Comparison of ENCODE assay signal across 9 cellular contexts in the genomic region with DNA sequence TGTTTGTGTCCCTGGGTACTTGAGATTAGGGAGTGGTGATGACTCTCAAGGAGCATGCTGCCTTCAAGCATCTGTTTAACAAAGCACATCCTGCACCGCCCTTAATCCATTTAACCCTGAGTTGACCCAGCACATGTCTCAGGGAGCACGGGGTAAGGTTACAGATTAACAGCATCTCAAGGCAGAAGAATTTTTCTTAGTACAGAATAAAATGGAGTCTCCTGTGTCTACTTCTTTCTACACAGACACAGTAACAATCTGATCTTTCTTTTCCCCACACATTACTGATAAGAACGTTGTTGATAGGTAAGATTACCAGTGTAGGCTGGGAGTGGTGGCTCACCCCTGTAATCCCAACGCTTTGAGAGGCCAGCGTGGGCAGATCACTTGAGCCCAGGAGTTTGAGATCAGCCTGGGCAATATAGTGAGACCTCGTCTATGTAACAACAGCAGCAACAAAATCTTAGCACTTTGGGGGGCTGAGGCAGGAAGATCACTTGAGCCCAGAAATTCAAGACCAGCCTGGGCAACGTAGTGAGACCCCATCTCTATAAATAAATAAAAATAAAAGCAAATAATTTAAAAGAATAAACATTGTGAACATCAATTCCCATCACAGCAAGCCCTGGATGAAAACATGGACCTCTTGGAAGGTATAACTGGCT. TPM values are rescaled to one million over a fixed set of nuclear protein-coding genes. Genes with fewer than 3 reads are reported as not detected.
A peak's percentile ranks its signal among the peaks of the same experiment; 100 is the strongest.
DNase-seq lines count a peak whose midpoint lies in the region; ATAC-seq, FAIRE-seq and TF ChIP-seq lines count a peak whose summit lies in the region.
"Not testable (repeated sequence)": the region's sequence is repeated elsewhere in the genome, so short reads cannot be mapped to it uniquely, and the experiment has no call there.
"Had no signal": no experiment of that assay in that cellular context is flagged by ENCODE, and none has a peak within 500 bp of the region (broad histone marks: within the 10 kb centered on the region; RNA-seq: fewer than 3 reads in every experiment).

No MANE protein-coding gene starts in this region.

- peaks cover 65% of the 10 kb centered on the region for H3K36me3 Mint-ChIP-seq in WTC11
- H3K36me3 Mint-ChIP-seq in neural progenitor cell, result peaks cover 16% of the 10 kb centered on the region

- H3K4me2 ChIP-seq in A549, result peak overlapping the region; percentile 69
- not testable (repeated sequence) for H3K4me2 ChIP-seq in neural progenitor cell

- peak; percentile 92 for FAIRE-seq in A549 (lab: Jason Lieb, UNC)

- POLR2A ChIA-PET in A549 (lab: Yijun Ruan, JAX) (interaction anchor here (0.8 kb wide), 1 partner anchor 227 kb away, joined by 3 read pairs; no protein-coding TSS in a partner anchor), HEK293 (lab: Yijun Ruan, JAX) (interaction anchor here (1.0 kb wide), 1 partner anchor 13 kb away, joined by 4 read pairs; a partner anchor contains a TSS)
- POLR2A ChIA-PET in WTC11 (lab: Charles Lee), result not testable (repeated sequence)

- intact Hi-C loops in esophagus squamous epithelium (cut with DNase I), result not testable (repeated sequence)

- H3K4me3 Mint-ChIP-seq in WTC11, result not testable (repeated sequence)
- peak overlapping the region; percentile 24 for H3K4me3 Mint-ChIP-seq in neural progenitor cell

- not testable (repeated sequence) for H3K27me3 Mint-ChIP-seq in WTC11 (ENCODE audit: low read depth); neural progenitor cell (ENCODE audit: insufficient read depth, low read depth)

- not testable (repeated sequence) for TF ChIP-seq RAD21 in A549 (conservative IDR thresholded peaks at IDR 0.05 in 1 of 2, IDR thresholded peaks at IDR 0.05 in 1 of 2)

- peaks cover 13% of the 10 kb centered on the region for H3F3A ChIP-seq in neural progenitor cell (ENCODE audit: low read depth)

- not testable (repeated sequence) for H2AFZ ChIP-seq in neural progenitor cell (replicated peaks)

- 36% methylated on average over 7 of the region's 7 CpGs for WGBS in A549 (ENCODE audit: missing lambda C conversion rate)
- WGBS in esophagus squamous epithelium, 2 donors, result 61 to 63% methylated on average over 7 of the region's 7 CpGs

- DNase-seq in A549 (ENCODE audit: low read depth in 1 of 2, low spot score in 1 of 2) (peak in 1 of 2 experiments; percentile 93), NCI-H524 (lab: John Stamatoyannopoulos, UW) (peak; percentile 83 to 84), kidney tubule cell (ENCODE audit: low spot score) (peak; percentile 63)
- DNase-seq in RWPE2 (ENCODE audit: low spot score); WTC11 (ENCODE audit: low spot score); esophagus squamous epithelium (lab: John Stamatoyannopoulos, UW); neural progenitor cell (ENCODE audit: low spot score): not testable (repeated sequence)

- TF ChIP-seq EP300 in A549 (IDR thresholded peaks at IDR 0.05), result not testable (repeated sequence)

- H3K9me3 Mint-ChIP-seq in WTC11, neural progenitor cell: not testable (repeated sequence)

- not testable (repeated sequence) for H3K79me2 ChIP-seq in neural progenitor cell (ENCODE audit: low read depth)

- H3K4me1 ChIP-seq in A549 (peaks cover 57% of the 10 kb centered on the region), RWPE2 (ENCODE audit: insufficient read depth, poor library complexity, severe bottlenecking) (peaks cover 30% of the 10 kb centered on the region), esophagus squamous epithelium (peaks cover 12 to 42% (median 22%) of the 10 kb centered on the region in 3 donors)
- not testable (repeated sequence) for H3K4me1 ChIP-seq in HEK293 (ENCODE audit: control insufficient read depth, insufficient read depth, low read length); neural progenitor cell

- peak overlapping the region; percentile 57 for H3K27ac Mint-ChIP-seq in WTC11
- H3K27ac Mint-ChIP-seq in neural progenitor cell, result not testable (repeated sequence)

- H3K9me3 ChIP-seq in A549; HEK293 (ENCODE audit: control insufficient read depth, insufficient read depth, low read depth, low read length); RWPE2 (ENCODE audit: severe bottlenecking); esophagus squamous epithelium; neural progenitor cell (ENCODE audit: low read depth): not testable (repeated sequence)

- H3K9ac ChIP-seq in neural progenitor cell, result not testable (repeated sequence)

- H3K27me3 ChIP-seq in RWPE2 (ENCODE audit: insufficient read depth, poor library complexity, severe bottlenecking); esophagus squamous epithelium; neural progenitor cell: not testable (repeated sequence)

- CTCF ChIA-PET in A549 (lab: Yijun Ruan, JAX) (interaction anchor here (3.7 to 11.7 kb wide), 6 partner anchors 12 to 226 kb away, joined by 21 to 172 read pairs (median 142); a partner anchor contains a TSS), HEK293 (lab: Yijun Ruan, JAX) (interaction anchor here (1.3 to 5.3 kb wide), 2 partner anchors 20 to 229 kb away, joined by 5 to 77 read pairs; a partner anchor contains a TSS)
- CTCF ChIA-PET in WTC11 (lab: Charles Lee), result not testable (repeated sequence)

- H3K36me3 ChIP-seq in HEK293 (ENCODE audit: control insufficient read depth in 2 of 2, insufficient read depth in 1 of 2, low read length in 2 of 2), result peaks cover 63 to 90% of the 10 kb centered on the region in 2 experiments
- peaks cover 80% of the 10 kb centered on the region for H3K36me3 ChIP-seq in RWPE2 (ENCODE audit: low read depth)
- peaks cover 20 to 84% (median 29%) of the 10 kb centered on the region in 3 donors for H3K36me3 ChIP-seq in esophagus squamous epithelium
- not testable (repeated sequence) for H3K36me3 ChIP-seq in neural progenitor cell

- peaks cover 25% of the 10 kb centered on the region for H4K20me1 ChIP-seq in neural progenitor cell (ENCODE audit: low read depth)

- H3K4me1 Mint-ChIP-seq in WTC11, result peaks cover 29% of the 10 kb centered on the region
- peaks cover 14% of the 10 kb centered on the region for H3K4me1 Mint-ChIP-seq in neural progenitor cell

- peak in 1 of 2 experiments; percentile 21; a peak in 3 of 6 replicates for ATAC-seq in A549
- not testable (repeated sequence) for ATAC-seq in RWPE2 (ENCODE audit: low read depth); WTC11

- peak overlapping the region; percentile 63 to 81 for H3K27ac ChIP-seq in A549
- peak overlapping the region; percentile 17; the same call in 1 of the 2 replicates for H3K27ac ChIP-seq in HEK293 (ENCODE audit: extremely low read depth, low read depth, low read length)
- peak overlapping the region; percentile 65 for H3K27ac ChIP-seq in RWPE2 (ENCODE audit: poor library complexity, severe bottlenecking)
- H3K27ac ChIP-seq in esophagus squamous epithelium, result peak overlapping the region in 3 of 4 donors; percentile 19 to 67 (median 53)
- H3K27ac ChIP-seq in neural progenitor cell, result not testable (repeated sequence)

- not testable (repeated sequence) for TF ChIP-seq CTCF in A549 (IDR thresholded peaks at IDR 0.05); HEK293 (tag by site-specific recombination; IDR thresholded peaks at IDR 0.05); RWPE2 (IDR thresholded peaks at IDR 0.05; ENCODE audit: poor library complexity, severe bottlenecking); WTC11 (IDR thresholded peaks at IDR 0.05); esophagus squamous epithelium (IDR thresholded peaks at IDR 0.05); neural progenitor cell (IDR thresholded peaks at IDR 0.05)

- not testable (repeated sequence) for H3K4me3 ChIP-seq in A549; HEK293 (ENCODE audit: low read depth, low read length); RWPE2 (ENCODE audit: severe bottlenecking); esophagus squamous epithelium; neural progenitor cell

- not testable (repeated sequence) for TF ChIP-seq POLR2A in A549 (IDR thresholded peaks at IDR 0.05; ENCODE audit: low read length); esophagus squamous epithelium (IDR thresholded peaks at IDR 0.05)

TF ChIP-seq in A549, 52 proteins besides CTCF, POLR2A, EP300 and RAD21 (continues in another document):
- TF ChIP-seq HEYL (CRISPR knock-in tag; IDR thresholded peaks at IDR 0.05), result peak; percentile 99

TF ChIP-seq in HEK293, 187 proteins besides CTCF, POLR2A, EP300 and RAD21 (continues in another document):
- peak; percentile 34; the same call in 1 of the 2 replicates for TF ChIP-seq ZFHX2 (tag by site-specific recombination; conservative IDR thresholded peaks at IDR 0.05)

RNA-seq across cellular contexts. Expression of a gene that starts 13.0 kb away (rescaled TPM):
- polyA plus RNA-seq in A549 (2011; rRNA removed) (419 and 491 TPM in 2 replicates), A549 (2017; fragmentation: RNase III; extraction: RNeasy Plus Mini Kit Qiagen cat#74134 plus additional on column Dnase treatment) (910 to 1,057 TPM (median 937 TPM) in 3 replicates)
- polyA plus RNA-seq in A549 (2012; cell fraction: cytosol; rRNA removed), result 1,849 and 2,120 TPM in 2 replicates
- polyA plus RNA-seq in A549 (2012; cell fraction: nucleus; rRNA removed), result 1,703 and 2,003 TPM in 2 replicates
- 774 and 844 TPM in 2 replicates for polyA minus RNA-seq in A549 (2011; rRNA and poly(A)+ RNA removed)
- total RNA-seq in WTC11 (2021) (389 to 416 TPM (median 410 TPM) in 3 replicates), esophagus squamous epithelium (100 to 1,000 TPM; 437 to 578 (median 516) TPM), neural progenitor cell (ENCODE audit: low replicate concordance) (261 and 432 TPM in 2 replicates)

RNA-seq across cellular contexts. Expression of a gene that starts 14.2 kb away (rescaled TPM):
- polyA plus RNA-seq in A549 (2011; rRNA removed) (0.78 and 1.2 TPM in 2 replicates), A549 (2017; fragmentation: RNase III; extraction: RNeasy Plus Mini Kit Qiagen cat#74134 plus additional on column Dnase treatment) (1.3 to 2.6 TPM (median 2.1 TPM) in 3 replicates)
- 1.4 TPM in 2 replicates for polyA plus RNA-seq in A549 (2012; cell fraction: cytosol; rRNA removed)
- 7.0 and 8.1 TPM in 2 replicates for polyA plus RNA-seq in A549 (2012; cell fraction: nucleus; rRNA removed)
- 0.33 and 0.44 TPM in 2 replicates for polyA minus RNA-seq in A549 (2011; rRNA and poly(A)+ RNA removed)
- total RNA-seq in WTC11 (2021) (14.0 to 25.0 TPM (median 24.5 TPM) in 3 replicates), esophagus squamous epithelium (1 to 10 TPM; 1.5 to 4.2 (median 2.7) TPM), neural progenitor cell (ENCODE audit: low replicate concordance) (1.9 and 3.6 TPM in 2 replicates)
- total RNA-seq: IMR-90 had no signal

RNA-seq across cellular contexts. Expression of a gene that starts 15.5 kb away (rescaled TPM):
- polyA plus RNA-seq in A549 (2011; rRNA removed), result 605 and 614 TPM in 2 replicates
- polyA plus RNA-seq in A549 (2012; cell fraction: cytosol; rRNA removed), result 1,005 and 1,074 TPM in 2 replicates
- 3,482 and 4,263 TPM in 2 replicates for polyA plus RNA-seq in A549 (2012; cell fraction: nucleus; rRNA removed)
- 967 to 1,087 TPM (median 1,011 TPM) in 3 replicates for polyA plus RNA-seq in A549 (2017; fragmentation: RNase III; extraction: RNeasy Plus Mini Kit Qiagen cat#74134 plus additional on column Dnase treatment)
- polyA minus RNA-seq in A549 (2011; rRNA and poly(A)+ RNA removed), result 488 and 611 TPM in 2 replicates
- 484 to 511 TPM (median 506 TPM) in 3 replicates for total RNA-seq in WTC11 (2021)
- 100 to 1,000 TPM; 302 to 705 (median 414) TPM for total RNA-seq in esophagus squamous epithelium
- 127 and 233 TPM in 2 replicates for total RNA-seq in neural progenitor cell (ENCODE audit: low replicate concordance)
